1 cellular context compared by ENCODE assay signal in the genomic region with DNA sequence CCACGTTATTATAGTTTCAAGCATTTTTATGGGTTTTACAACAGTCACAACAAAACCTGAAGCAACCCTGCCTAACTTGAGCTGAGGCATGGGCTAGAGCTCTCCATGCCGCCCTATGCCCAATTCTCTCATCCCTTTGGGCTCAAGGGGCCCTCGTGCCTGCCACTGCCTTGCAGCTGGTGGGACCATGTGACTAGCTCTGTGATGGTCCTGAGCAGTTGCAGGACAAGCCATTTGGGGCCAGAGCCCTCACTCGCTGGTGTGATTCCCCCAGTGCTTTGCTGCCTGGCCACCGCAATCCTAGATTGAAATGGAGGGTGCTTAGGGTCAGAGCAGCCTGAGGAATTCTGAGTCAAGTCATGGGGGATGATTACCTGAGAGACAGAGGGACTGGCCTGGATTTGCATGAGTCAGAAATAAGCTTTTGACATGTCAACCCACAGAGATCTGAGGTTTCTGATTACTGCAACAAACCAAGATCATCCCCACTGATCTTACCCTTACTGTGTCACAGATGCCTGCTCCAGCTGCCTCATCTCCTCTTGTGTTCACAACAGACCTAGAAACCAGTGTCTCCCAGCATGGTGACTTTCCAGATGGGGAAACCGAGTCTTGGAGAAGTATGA.
TF ChIP-seq lines count a peak whose summit lies in the region.

No MANE protein-coding gene starts in this region.

TF ChIP-seq in HepG2, 621 proteins besides CTCF, POLR2A, EP300 and RAD21 (continued from another document):
- TF ChIP-seq, protein P1, sequence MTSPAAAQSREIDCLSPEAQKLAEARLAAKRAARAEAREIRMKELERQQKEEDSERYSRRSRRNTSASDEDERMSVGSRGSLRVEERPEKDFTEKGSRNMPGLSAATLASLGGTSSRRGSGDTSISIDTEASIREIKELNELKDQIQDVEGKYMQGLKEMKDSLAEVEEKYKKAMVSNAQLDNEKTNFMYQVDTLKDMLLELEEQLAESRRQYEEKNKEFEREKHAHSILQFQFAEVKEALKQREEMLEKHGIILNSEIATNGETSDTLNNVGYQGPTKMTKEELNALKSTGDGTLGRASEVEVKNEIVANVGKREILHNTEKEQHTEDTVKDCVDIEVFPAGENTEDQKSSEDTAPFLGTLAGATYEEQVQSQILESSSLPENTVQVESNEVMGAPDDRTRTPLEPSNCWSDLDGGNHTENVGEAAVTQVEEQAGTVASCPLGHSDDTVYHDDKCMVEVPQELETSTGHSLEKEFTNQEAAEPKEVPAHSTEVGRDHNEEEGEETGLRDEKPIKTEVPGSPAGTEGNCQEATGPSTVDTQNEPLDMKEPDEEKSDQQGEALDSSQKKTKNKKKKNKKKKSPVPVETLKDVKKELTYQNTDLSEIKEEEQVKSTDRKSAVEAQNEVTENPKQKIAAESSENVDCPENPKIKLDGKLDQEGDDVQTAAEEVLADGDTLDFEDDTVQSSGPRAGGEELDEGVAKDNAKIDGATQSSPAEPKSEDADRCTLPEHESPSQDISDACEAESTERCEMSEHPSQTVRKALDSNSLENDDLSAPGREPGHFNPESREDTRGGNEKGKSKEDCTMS (CRISPR knock-in tag; conservative IDR thresholded peaks at IDR 0.05) = no peak
- no peak for TF ChIP-seq ARID4A (CRISPR knock-in tag; IDR thresholded peaks at IDR 0.05; ENCODE audit: borderline replicate concordance)
- no peak for TF ChIP-seq ZFP37 (CRISPR knock-in tag; IDR thresholded peaks at IDR 0.05; ENCODE audit: borderline replicate concordance)
- no peak for TF ChIP-seq ZNF766 (CRISPR knock-in tag; IDR thresholded peaks at IDR 0.05; ENCODE audit: borderline replicate concordance)
- no peak for TF ChIP-seq NR2F6 (IDR thresholded peaks at IDR 0.05)
- no peak for TF ChIP-seq NR2F6 (CRISPR knock-in tag; IDR thresholded peaks at IDR 0.05)
- TF ChIP-seq ZNF629 (CRISPR knock-in tag; conservative IDR thresholded peaks at IDR 0.05) = no peak
- no peak for TF ChIP-seq ZSCAN25 (CRISPR knock-in tag; IDR thresholded peaks at IDR 0.05)
- TF ChIP-seq GATAD2A (CRISPR knock-in tag; IDR thresholded peaks at IDR 0.05) = no peak
- no peak for TF ChIP-seq NCOA2 (CRISPR knock-in tag; IDR thresholded peaks at IDR 0.05)
- no peak for TF ChIP-seq MEF2D (CRISPR knock-in tag; IDR thresholded peaks at IDR 0.05)
- no peak for TF ChIP-seq SATB2 (CRISPR knock-in tag; IDR thresholded peaks at IDR 0.05)
- no peak for TF ChIP-seq ZNF891 (CRISPR knock-in tag; IDR thresholded peaks at IDR 0.05)
- no peak for TF ChIP-seq IRF2 (CRISPR knock-in tag; IDR thresholded peaks at IDR 0.05)
